In the genomic region with DNA sequence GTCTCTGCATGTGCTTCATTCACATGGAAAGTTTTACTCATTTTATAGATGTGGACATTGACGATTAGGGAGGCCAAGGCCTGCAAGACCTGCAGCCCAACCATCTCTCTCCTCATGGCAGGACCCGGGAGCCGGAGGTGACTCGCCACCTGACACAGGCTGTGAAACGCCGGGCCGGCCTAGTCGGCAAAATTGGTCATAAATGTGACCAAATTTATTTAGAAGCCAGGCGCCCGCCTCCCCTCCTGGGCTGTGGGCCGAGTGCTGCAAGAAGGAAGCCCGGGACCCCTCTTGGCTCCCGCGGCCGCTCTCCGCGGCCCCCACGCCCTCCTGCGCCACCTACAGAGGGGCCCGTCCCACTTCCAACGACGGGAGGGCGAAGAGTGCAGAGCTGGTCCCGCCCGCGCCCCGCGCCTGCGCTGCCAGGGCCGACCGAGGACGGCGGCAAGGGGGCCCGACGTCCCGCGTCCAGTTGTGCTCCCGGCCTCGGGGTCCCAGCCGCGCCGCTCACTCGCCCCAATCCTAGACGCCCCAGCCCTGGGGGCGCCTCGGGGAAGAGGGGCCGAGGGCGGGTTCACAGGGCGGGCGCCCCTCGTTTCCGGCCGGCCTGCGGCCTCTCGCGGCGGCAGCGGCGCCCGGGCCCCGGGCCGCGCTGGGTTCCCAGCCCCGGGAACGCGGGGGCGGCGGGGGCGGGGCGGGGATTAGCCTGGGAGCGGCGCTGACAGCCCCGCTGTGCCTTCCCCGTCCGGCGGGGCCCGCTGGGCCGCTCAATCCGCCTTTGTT, we compare ENCODE assay signal across 8 cellular contexts. TPM values are rescaled to one million over a fixed set of nuclear protein-coding genes. Genes with fewer than 3 reads are reported as not detected.
DNase-seq lines count a peak whose midpoint lies in the region; ATAC-seq and TF ChIP-seq lines count a peak whose summit lies in the region.

No MANE protein-coding gene starts in this region.

- intact Hi-C loops in aorta (cut with DNase I), result no loop called here

- H3K4me3 Mint-ChIP-seq in endodermal cell, result peak overlapping the region; percentile 49

- H4K20me1 ChIP-seq in SK-N-SH (ENCODE audit: insufficient read depth), result no peaks in the 10 kb centered on the region

- no peak for TF ChIP-seq RAD21 in SK-N-SH (IDR thresholded peaks at IDR 0.05; ENCODE audit: low read length)

- H3K9me3 Mint-ChIP-seq in endodermal cell, result no peaks in the 10 kb centered on the region

- peak overlapping the region; percentile 70 for H3K27ac Mint-ChIP-seq in endodermal cell

- peak overlapping the region; percentile 88 for H2AFZ ChIP-seq in SK-N-SH (ENCODE audit: low read depth)

- peak overlapping the region; percentile 75 for H3K4me2 ChIP-seq in SK-N-SH

- H3K27me3 ChIP-seq in SK-N-SH (ENCODE audit: insufficient read depth), result no peaks in the 10 kb centered on the region
- H3K27me3 ChIP-seq in endodermal cell (ENCODE audit: control insufficient read depth, insufficient read depth, low read length, poor library complexity, severe bottlenecking), result no peaks in the 10 kb centered on the region
- peaks cover 0 to 7% of the 10 kb centered on the region in 2 donors for H3K27me3 ChIP-seq in muscle layer of colon (ENCODE audit: control insufficient read depth in 1 of 2, insufficient read depth in 2 of 2, low read length in 2 of 2)
- no peaks in the 10 kb centered on the region for H3K27me3 ChIP-seq in aorta (ENCODE audit: control insufficient read depth in 1 of 2, insufficient read depth in 2 of 2, low read length in 1 of 2)

- H3K36me3 Mint-ChIP-seq in endodermal cell (ENCODE audit: low read depth), result peaks cover 24% of the 10 kb centered on the region

- H3K9ac ChIP-seq in SK-N-SH (peak overlapping the region; percentile 67), endodermal cell (ENCODE audit: extremely low read depth, low read length, poor library complexity, severe bottlenecking) (peak overlapping the region; percentile 35), muscle layer of colon (ENCODE audit: low read length) (no peak overlapping the region)

- H3K36me3 ChIP-seq in SK-N-SH (replicated peaks in 1 of 2; ENCODE audit: control insufficient read depth in 1 of 2, insufficient read depth in 2 of 2, low read length in 1 of 2), result no peaks in the 10 kb centered on the region
- H3K36me3 ChIP-seq in endodermal cell (ENCODE audit: control insufficient read depth, insufficient read depth, low read length), result peaks cover 9% of the 10 kb centered on the region
- no peaks in the 10 kb centered on the region for H3K36me3 ChIP-seq in muscle layer of colon (ENCODE audit: insufficient read depth, low read length)
- H3K36me3 ChIP-seq in aorta (ENCODE audit: control insufficient read depth in 1 of 2, insufficient read depth in 2 of 2, low read length in 1 of 2), result no peaks in the 10 kb centered on the region

- CTCF ChIA-PET in SK-N-SH (lab: Yijun Ruan, JAX), result no interaction called here

- H3K9me2 ChIP-seq in SK-N-SH, result no peaks in the 10 kb centered on the region

- peaks cover 4% of the 10 kb centered on the region for H3F3A ChIP-seq in SK-N-SH (replicated peaks; ENCODE audit: insufficient read depth)

- H3K27me3 Mint-ChIP-seq in endodermal cell (ENCODE audit: insufficient read depth), result peaks cover 15% of the 10 kb centered on the region

- H3K4me1 Mint-ChIP-seq in endodermal cell, result peaks cover 27% of the 10 kb centered on the region

- H3K4me3 ChIP-seq in SK-N-SH (ENCODE audit: low read depth in 2 of 2, low read length in 1 of 2), result peak overlapping the region; percentile 49 to 51
- peak overlapping the region; percentile 58 for H3K4me3 ChIP-seq in endodermal cell (ENCODE audit: low read length)
- H3K4me3 ChIP-seq in muscle layer of colon (ENCODE audit: low read depth in 1 of 2, low read length in 2 of 2), result peak overlapping the region; percentile 23 to 32
- H3K4me3 ChIP-seq in aorta (ENCODE audit: low read length in 2 of 2), result peak overlapping the region; percentile 49 to 68

- ATAC-seq in aorta (ENCODE audit: low FRiP score) (peak; percentile 44), HG03196 (IDR thresholded peaks at IDR 0.05; ENCODE audit: unreplicated experiment) (no peak)

- H3K27ac ChIP-seq in SK-N-SH (ENCODE audit: low read depth in 2 of 2, low read length in 1 of 2) (peak overlapping the region in 1 of 2 experiments; percentile 66; a peak in 2 of 4 replicates), endodermal cell (ENCODE audit: low read depth, low read length) (peak overlapping the region; percentile 94), muscle layer of colon (ENCODE audit: low read depth, low read length) (peak overlapping the region; percentile 52), aorta (ENCODE audit: low read depth in 1 of 2, low read length in 2 of 2) (no peak overlapping the region)

- TF ChIP-seq CTCF in SK-N-SH (IDR thresholded peaks at IDR 0.05) (no peak), endodermal cell (conservative IDR thresholded peaks at IDR 0.05) (peak; percentile 25)

- H3K9me3 ChIP-seq in SK-N-SH (no peaks in the 10 kb centered on the region), endodermal cell (ENCODE audit: control insufficient read depth, low read length) (no peaks in the 10 kb centered on the region), muscle layer of colon (ENCODE audit: low read length) (no peaks in the 10 kb centered on the region), aorta (ENCODE audit: control insufficient read depth, low read length) (no peaks in the 10 kb centered on the region)

- WGBS in SK-N-SH (ENCODE audit: low lambda C conversion rate), result 23% methylated on average over 16 of the region's 79 CpGs
- WGBS in endodermal cell (ENCODE audit: insufficient coverage in 1 of 2, insufficient read length in 1 of 2), 2 experiments, result 9 to 14% methylated on average over 13 to 78 of the region's 79 CpGs
- WGBS in aorta, 2 donors, result 4 to 10% methylated on average over 36 to 79 of the region's 79 CpGs

- TF ChIP-seq EP300 in SK-N-SH (IDR thresholded peaks at IDR 0.05; ENCODE audit: borderline replicate concordance in 1 of 2, low read depth in 1 of 2, low read length in 1 of 2), result no peak

- H3K4me1 ChIP-seq in SK-N-SH (ENCODE audit: control insufficient read depth in 1 of 2, insufficient read depth in 2 of 2, low read depth in 1 of 2, low read length in 1 of 2), result peaks cover 0 to 20% of the 10 kb centered on the region in 2 experiments; a peak in 1 of 4 replicates
- peaks cover 21% of the 10 kb centered on the region for H3K4me1 ChIP-seq in endodermal cell (ENCODE audit: control insufficient read depth, insufficient read depth, low read length)
- peaks cover 15% of the 10 kb centered on the region for H3K4me1 ChIP-seq in muscle layer of colon (ENCODE audit: insufficient read depth, low read length)
- H3K4me1 ChIP-seq in aorta (ENCODE audit: control insufficient read depth in 1 of 2, insufficient read depth in 2 of 2, low read length in 2 of 2), result no peaks in the 10 kb centered on the region

- peak; percentile 10 for DNase-seq in DMS114 treated with DMSO at 0.1 percent for 48 hours (lab: John Stamatoyannopoulos, UW; ENCODE audit: unreplicated experiment)
- peak; percentile 72 for DNase-seq in HK-2 (ENCODE audit: unreplicated experiment)
- peak; percentile 91 for DNase-seq in SK-N-SH
- DNase-seq in endodermal cell, result peak; percentile 91
- peak in 1 of 2 donors; percentile 80 for DNase-seq in aorta
- DNase-seq in GF-D8 (lab: John Stamatoyannopoulos, UW), result no peak

- no peaks in the 10 kb centered on the region for H3K79me2 ChIP-seq in SK-N-SH (ENCODE audit: insufficient read depth)

- POLR2A ChIA-PET in SK-N-SH (lab: Yijun Ruan, JAX), result interaction anchor here (0.6 kb wide), 2 partner anchors 1072 to 1181 kb away, joined by 4 read pairs; no protein-coding TSS in a partner anchor

TF ChIP-seq in SK-N-SH, 30 proteins besides CTCF, POLR2A, EP300 and RAD21 (continues in another document):
- no peak for TF ChIP-seq FOSL2 (IDR thresholded peaks at IDR 0.05; ENCODE audit: borderline replicate concordance, low read depth)
- no peak for TF ChIP-seq YY1 (IDR thresholded peaks at IDR 0.05; ENCODE audit: low read depth)
- no peak for TF ChIP-seq MEF2A (IDR thresholded peaks at IDR 0.05; ENCODE audit: borderline replicate concordance, low read depth)
- no peak for TF ChIP-seq GATA2 (CRISPR knock-in tag; IDR thresholded peaks at IDR 0.05)
- TF ChIP-seq RFX5 (IDR thresholded peaks at IDR 0.05; ENCODE audit: low read length), result no peak
- TF ChIP-seq, protein P1, sequence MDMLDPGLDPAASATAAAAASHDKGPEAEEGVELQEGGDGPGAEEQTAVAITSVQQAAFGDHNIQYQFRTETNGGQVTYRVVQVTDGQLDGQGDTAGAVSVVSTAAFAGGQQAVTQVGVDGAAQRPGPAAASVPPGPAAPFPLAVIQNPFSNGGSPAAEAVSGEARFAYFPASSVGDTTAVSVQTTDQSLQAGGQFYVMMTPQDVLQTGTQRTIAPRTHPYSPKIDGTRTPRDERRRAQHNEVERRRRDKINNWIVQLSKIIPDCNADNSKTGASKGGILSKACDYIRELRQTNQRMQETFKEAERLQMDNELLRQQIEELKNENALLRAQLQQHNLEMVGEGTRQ (IDR thresholded peaks at IDR 0.05; ENCODE audit: borderline replicate concordance, low read depth, low read length), result no peak
- TF ChIP-seq, protein P2, sequence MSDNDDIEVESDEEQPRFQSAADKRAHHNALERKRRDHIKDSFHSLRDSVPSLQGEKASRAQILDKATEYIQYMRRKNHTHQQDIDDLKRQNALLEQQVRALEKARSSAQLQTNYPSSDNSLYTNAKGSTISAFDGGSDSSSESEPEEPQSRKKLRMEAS (IDR thresholded peaks at IDR 0.05; ENCODE audit: low read depth), result peak; percentile 65; the same call in 1 of the 2 replicates
- 0 out of 2 replicates have a peak, but pooled peaks have one; percentile 22 for TF ChIP-seq TAF1 (IDR thresholded peaks at IDR 0.05; ENCODE audit: borderline replicate concordance, low read depth, low read length)
- TF ChIP-seq RXRA (IDR thresholded peaks at IDR 0.05; ENCODE audit: borderline replicate concordance, low read depth), result no peak
- peak; percentile 59 for TF ChIP-seq NRF1 (IDR thresholded peaks at IDR 0.05; ENCODE audit: low read depth, low read length)

RNA-seq across cellular contexts. Expression of a gene that starts 47.5 kb away (rescaled TPM):
- polyA plus RNA-seq in SK-N-SH (2012; rRNA removed), result 5.3 and 7.6 TPM in 2 replicates
- polyA plus RNA-seq in SK-N-SH (2012; cell fraction: cytosol; rRNA removed), result 3.7 and 4.9 TPM in 2 replicates
- polyA plus RNA-seq in SK-N-SH (2012; cell fraction: nucleus; rRNA removed), result 13.4 and 18.7 TPM in 2 replicates
- total RNA-seq in endodermal cell, result 10 to 100 TPM; 19.9 to 21.8 TPM
- 51.2 TPM for polyA plus RNA-seq in endodermal cell (2013, experiment 1 of 2)
- polyA plus RNA-seq in endodermal cell (2013, experiment 2 of 2), result 42.1 TPM
- total RNA-seq in aorta, result under 1 TPM; 0.39 to 0.96 TPM
- polyA plus RNA-seq in aorta, result 1 to 10 TPM in 1 of 2 donors, under 1 TPM in 1; 0.15 to 1.0 TPM

Comparison
In these comparisons a context has a peak if more than half of its experiments do, and no peak if none do; other contexts are left out.
1. H3K27ac ChIP-seq: peak in endodermal cell (single experiment) and muscle layer of colon (single experiment); none in aorta (0 of 2).
2. RNA of a gene that starts 47.5 kb away (total RNA-seq): 19.9 to 21.8 TPM in endodermal cell; 0.39 to 0.96 TPM in aorta; every median in the first group is over 10 times any median in the second.
3. Peak in every context shown above with its lines, with median percentiles within 50 percentile points of each other: H3K4me3 ChIP-seq.